Comparison of ENCODE assay signal across 15 cellular contexts in the genomic region with DNA sequence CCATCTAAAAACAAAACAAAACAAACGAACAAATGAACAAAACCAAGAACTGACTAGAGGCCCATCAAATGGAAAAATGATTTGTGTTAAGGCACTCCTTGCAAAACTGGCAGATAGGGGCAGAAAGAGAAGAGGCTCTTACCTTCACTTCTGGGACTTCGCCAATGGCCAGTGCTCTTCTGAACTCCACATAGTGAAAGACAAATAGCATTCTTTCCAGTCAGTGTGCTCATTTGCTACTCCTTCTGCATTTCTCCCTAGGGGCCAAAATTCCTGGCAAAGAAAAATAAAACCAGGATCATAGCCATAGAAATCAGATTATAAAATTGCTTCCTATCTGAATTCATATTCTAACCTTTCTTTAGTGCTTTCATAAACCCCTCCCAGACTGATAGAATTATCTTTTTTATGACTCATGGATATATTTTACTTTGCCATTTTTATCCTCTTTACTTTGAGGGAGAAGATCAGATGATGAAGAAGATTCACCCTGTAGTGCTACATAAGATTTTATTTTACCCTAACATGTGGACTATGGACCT. TPM values are rescaled to one million over a fixed set of nuclear protein-coding genes. Genes with fewer than 3 reads are reported as not detected.
DNase-seq lines count a peak whose midpoint lies in the region; ATAC-seq and TF ChIP-seq lines count a peak whose summit lies in the region.
"Had no signal": no experiment of that assay in that cellular context is flagged by ENCODE, and none has a peak within 500 bp of the region (broad histone marks: within the 10 kb centered on the region; RNA-seq: fewer than 3 reads in every experiment).

No MANE protein-coding gene starts in this region.

- CTCF ChIA-PET in CD4-positive, alpha-beta T cell (lab: Charles Lee), result interaction anchor here (0.5 kb wide), 1 partner anchor 53 kb away, joined by 3 read pairs; no protein-coding TSS in a partner anchor

- H3K4me3 ChIP-seq in GM23338, result no peak overlapping the region
- H3K4me3 ChIP-seq in dorsolateral prefrontal cortex, result no peak overlapping the region

- no peaks in the 10 kb centered on the region for H3K27me3 ChIP-seq in CD4-positive, alpha-beta T cell (ENCODE audit: control insufficient read depth, insufficient read depth, low read length)
- H3K27me3 ChIP-seq in GM23338 (ENCODE audit: insufficient read depth) (no peaks in the 10 kb centered on the region), dorsolateral prefrontal cortex (no peaks in the 10 kb centered on the region)
- H3K27me3 ChIP-seq: BE2C, brain microvascular endothelial cell had no signal

- H3K79me2 ChIP-seq in GM23338 (replicated peaks; ENCODE audit: insufficient read depth), result no peaks in the 10 kb centered on the region

- POLR2A ChIA-PET in CD4-positive, alpha-beta T cell (lab: Charles Lee), result interaction anchor here (0.9 to 1.5 kb wide), 3 partner anchors 10 to 151 kb away, joined by 4 to 8 read pairs (median 4); no protein-coding TSS in a partner anchor

- H3K36me3 Mint-ChIP-seq in CD4-positive, alpha-beta T cell (ENCODE audit: low read depth), result no peaks in the 10 kb centered on the region
- no peaks in the 10 kb centered on the region for H3K36me3 Mint-ChIP-seq in GM23338 (ENCODE audit: low read depth)
- no peaks in the 10 kb centered on the region for H3K36me3 Mint-ChIP-seq in nephron (ENCODE audit: low read depth)

- intact Hi-C loops in CD4-positive, alpha-beta T cell (cut with DNase I, micrococcal nuclease), result loop anchor here (5.0 to 10.0 kb wide), 3 partner anchors 124 to 156 kb away; no protein-coding TSS in a partner anchor
- intact Hi-C loops in dorsolateral prefrontal cortex (cut with DNase I), result no loop called here

- no peak overlapping the region for H3K4me2 ChIP-seq in GM23338

- no peak overlapping the region for H3K27ac ChIP-seq in CD4-positive, alpha-beta T cell (ENCODE audit: low read depth, low read length)
- H3K27ac ChIP-seq in GM23338 (ENCODE audit: low read depth) (no peak overlapping the region), dorsolateral prefrontal cortex (peak overlapping the region in 35 of 59 donors; percentile 6 to 85 (median 47))
- H3K27ac ChIP-seq: brain microvascular endothelial cell had no signal

- H3F3A ChIP-seq in GM23338 (replicated peaks; ENCODE audit: low read depth), result no peaks in the 10 kb centered on the region

- no peaks in the 10 kb centered on the region for H3K36me3 ChIP-seq in GM23338 (ENCODE audit: insufficient read depth)
- H3K36me3 ChIP-seq: BE2C, brain microvascular endothelial cell had no signal

- no peaks in the 10 kb centered on the region for H4K20me1 ChIP-seq in GM23338 (replicated peaks; ENCODE audit: insufficient read depth)

- H3K27me3 Mint-ChIP-seq in CD4-positive, alpha-beta T cell, result no peaks in the 10 kb centered on the region
- H3K27me3 Mint-ChIP-seq in GM23338 (ENCODE audit: insufficient read depth, low read depth, poor library complexity) (peaks cover 4% of the 10 kb centered on the region), nephron (ENCODE audit: low read depth) (no peaks in the 10 kb centered on the region)
- H3K27me3 Mint-ChIP-seq: activated CD4-positive, alpha-beta memory T cell treated with anti-CD3 and anti-CD28 coated beads for 36 hours had no signal

- H3K4me1 ChIP-seq in GM23338 (ENCODE audit: insufficient read depth), result peaks cover 18% of the 10 kb centered on the region
- H3K4me1 ChIP-seq: BE2C had no signal

- peak overlapping the region; percentile 52; the same call in 1 of the 2 replicates for H2AFZ ChIP-seq in GM23338

- no peaks in the 10 kb centered on the region for H3K9me3 Mint-ChIP-seq in CD4-positive, alpha-beta T cell
- H3K9me3 Mint-ChIP-seq in GM23338, result no peaks in the 10 kb centered on the region
- no peaks in the 10 kb centered on the region for H3K9me3 Mint-ChIP-seq in nephron
- H3K9me3 Mint-ChIP-seq: endodermal cell had no signal

- H3K9me3 ChIP-seq in CD4-positive, alpha-beta T cell (ENCODE audit: control insufficient read depth, low read length), result no peaks in the 10 kb centered on the region
- H3K9me3 ChIP-seq: BE2C had no signal

- peaks cover 70% of the 10 kb centered on the region for H3K4me1 Mint-ChIP-seq in CD4-positive, alpha-beta T cell (ENCODE audit: low read depth)
- H3K4me1 Mint-ChIP-seq in GM23338 (peaks cover 31% of the 10 kb centered on the region), nephron (peaks cover 56% of the 10 kb centered on the region)

- no peak for DNase-seq in CD4-positive, alpha-beta T cell
- no peak for DNase-seq in GM23338 (ENCODE audit: low spot score)
- DNase-seq in dorsolateral prefrontal cortex, result no peak
- DNase-seq in NCI-H2227 (lab: John Stamatoyannopoulos, UW; ENCODE audit: unreplicated experiment), result no peak
- DNase-seq in NCI-H1417 (lab: John Stamatoyannopoulos, UW), result no peak
- DNase-seq in central memory CD4-positive, alpha-beta T cell, result no peak
- no peak for DNase-seq in NCI-H345 (lab: John Stamatoyannopoulos, UW)
- DNase-seq: BE2C, brain microvascular endothelial cell, DMS53, endodermal cell, NCI-H2081, SHP77 treated with DMSO at 0.1 percent for 48 hours had no signal

- peak overlapping the region; percentile 83 for H3K27ac Mint-ChIP-seq in CD4-positive, alpha-beta T cell
- H3K27ac Mint-ChIP-seq in GM23338 (no peak overlapping the region), nephron (peak overlapping the region; percentile 69 to 99 (median 98))
- H3K27ac Mint-ChIP-seq: endodermal cell had no signal

- no peak overlapping the region for H3K4me3 Mint-ChIP-seq in CD4-positive, alpha-beta T cell
- H3K4me3 Mint-ChIP-seq in GM23338 (no peak overlapping the region), nephron (no peak overlapping the region)
- H3K4me3 Mint-ChIP-seq: activated CD4-positive, alpha-beta memory T cell treated with anti-CD3 and anti-CD28 coated beads for 36 hours; endodermal cell had no signal

- no peak for ATAC-seq in CD4-positive, alpha-beta T cell (ENCODE audit: poor library complexity)
- no peak for ATAC-seq in GM23338

- H3K9me2 ChIP-seq in GM23338 (ENCODE audit: insufficient read depth), result no peaks in the 10 kb centered on the region

- TF ChIP-seq CTCF in CD4-positive, alpha-beta T cell (IDR thresholded peaks at IDR 0.05), result no peak
- TF ChIP-seq CTCF in GM23338 (conservative IDR thresholded peaks at IDR 0.05; ENCODE audit: low read depth in 2 of 2), result no peak
- no peak for TF ChIP-seq CTCF in dorsolateral prefrontal cortex (IDR thresholded peaks at IDR 0.05 in 54 of 56, conservative IDR thresholded peaks at IDR 0.05 in 2 of 56; ENCODE audit: low read depth in 1 of 56, partially characterized antibody in 56 of 56)
- no peak for TF ChIP-seq CTCF in nephron (IDR thresholded peaks at IDR 0.05; ENCODE audit: unreplicated experiment in 3 of 3)

TF ChIP-seq in GM23338, 12 proteins besides CTCF, POLR2A, EP300 and RAD21:
- TF ChIP-seq STAT1 (IDR thresholded peaks at IDR 0.05; ENCODE audit: unreplicated experiment) (no peak), ZNF114 (CRISPR knock-in tag; IDR thresholded peaks at IDR 0.05) (no peak), CREB1 (CRISPR knock-in tag; IDR thresholded peaks at IDR 0.05; ENCODE audit: low read depth) (no peak), EZH2phosphoT487 (IDR thresholded peaks at IDR 0.05; ENCODE audit: unreplicated experiment) (no peak), NANOG (IDR thresholded peaks at IDR 0.05; ENCODE audit: borderline replicate concordance) (no peak), POLR2AphosphoS5 (IDR thresholded peaks at IDR 0.05; ENCODE audit: low read depth) (no peak)
- TF ChIP-seq, protein P1, sequence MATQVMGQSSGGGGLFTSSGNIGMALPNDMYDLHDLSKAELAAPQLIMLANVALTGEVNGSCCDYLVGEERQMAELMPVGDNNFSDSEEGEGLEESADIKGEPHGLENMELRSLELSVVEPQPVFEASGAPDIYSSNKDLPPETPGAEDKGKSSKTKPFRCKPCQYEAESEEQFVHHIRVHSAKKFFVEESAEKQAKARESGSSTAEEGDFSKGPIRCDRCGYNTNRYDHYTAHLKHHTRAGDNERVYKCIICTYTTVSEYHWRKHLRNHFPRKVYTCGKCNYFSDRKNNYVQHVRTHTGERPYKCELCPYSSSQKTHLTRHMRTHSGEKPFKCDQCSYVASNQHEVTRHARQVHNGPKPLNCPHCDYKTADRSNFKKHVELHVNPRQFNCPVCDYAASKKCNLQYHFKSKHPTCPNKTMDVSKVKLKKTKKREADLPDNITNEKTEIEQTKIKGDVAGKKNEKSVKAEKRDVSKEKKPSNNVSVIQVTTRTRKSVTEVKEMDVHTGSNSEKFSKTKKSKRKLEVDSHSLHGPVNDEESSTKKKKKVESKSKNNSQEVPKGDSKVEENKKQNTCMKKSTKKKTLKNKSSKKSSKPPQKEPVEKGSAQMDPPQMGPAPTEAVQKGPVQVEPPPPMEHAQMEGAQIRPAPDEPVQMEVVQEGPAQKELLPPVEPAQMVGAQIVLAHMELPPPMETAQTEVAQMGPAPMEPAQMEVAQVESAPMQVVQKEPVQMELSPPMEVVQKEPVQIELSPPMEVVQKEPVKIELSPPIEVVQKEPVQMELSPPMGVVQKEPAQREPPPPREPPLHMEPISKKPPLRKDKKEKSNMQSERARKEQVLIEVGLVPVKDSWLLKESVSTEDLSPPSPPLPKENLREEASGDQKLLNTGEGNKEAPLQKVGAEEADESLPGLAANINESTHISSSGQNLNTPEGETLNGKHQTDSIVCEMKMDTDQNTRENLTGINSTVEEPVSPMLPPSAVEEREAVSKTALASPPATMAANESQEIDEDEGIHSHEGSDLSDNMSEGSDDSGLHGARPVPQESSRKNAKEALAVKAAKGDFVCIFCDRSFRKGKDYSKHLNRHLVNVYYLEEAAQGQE (IDR thresholded peaks at IDR 0.05; ENCODE audit: unreplicated experiment), result no peak

RNA-seq across cellular contexts. Expression of a gene that starts 56.9 kb away (rescaled TPM):
- total RNA-seq in CD4-positive, alpha-beta T cell, result 100 to 1,000 TPM; 257 to 274 TPM
- total RNA-seq in GM23338 (2014; rRNA removed; shearing (Covaris generic)), result 56.6 and 61.8 TPM in 2 replicates
- 25.9 and 32.4 TPM in 2 replicates for polyA plus RNA-seq in GM23338 (2016; fragmentation: Nextera tagmentation; extraction: Ambion mirVana)
- 10 to 100 TPM; 14.7 to 45.5 (median 26.9) TPM for total RNA-seq in dorsolateral prefrontal cortex

Comparison
In these comparisons a context has a peak if more than half of its experiments do, and no peak if none do; other contexts are left out.
1. H3K27ac ChIP-seq: peak in dorsolateral prefrontal cortex (35 of 59); none in CD4-positive, alpha-beta T cell (single experiment) and GM23338 (single experiment).
2. intact Hi-C loops: an anchor here in CD4-positive, alpha-beta T cell (5.0 to 10.0 kb wide); none called in dorsolateral prefrontal cortex.